ENCODE assay signal across 8 cellular contexts in genomic region chr6:12051861-12052368, GRCh38.
DNase-seq lines count a peak whose midpoint lies in the region; ATAC-seq and TF ChIP-seq lines count a peak whose summit lies in the region.

No MANE protein-coding gene starts in this region.

- H3K9me3 Mint-ChIP-seq in stimulated activated effector memory CD8-positive, alpha-beta T cell treated with anti-CD3 and anti-CD28 coated beads, Interleukin-12 subunit alpha, Interleukin-12 subunit beta, amount 100 ng/mL, for 72 hours: no peaks in the 10 kb centered on the region

- peak; percentile 67 for DNase-seq in GM13977 (ENCODE audit: low spot score)
- peak; percentile 51 for DNase-seq in NOMO-1 treated with dmso at 0.1 percent for 144 hours (lab: John Stamatoyannopoulos, UW; ENCODE audit: unreplicated experiment)
- DNase-seq in central memory CD4-positive, alpha-beta T cell: peak; percentile 75
- peak in 1 of 2 donors; percentile 74 for DNase-seq in stimulated activated effector memory CD8-positive, alpha-beta T cell treated with anti-CD3 and anti-CD28 coated beads, Interleukin-12 subunit alpha, Interleukin-12 subunit beta, amount 100 ng/mL, for 72 hours (ENCODE audit: low spot score in 2 of 2)
- no peak for DNase-seq in ACHN
- DNase-seq in NCI-H1092 treated with DMSO at 0.1 percent for 48 hours (lab: John Stamatoyannopoulos, UW): no peak
- no peak for DNase-seq in AG08395 (ENCODE audit: low spot score)

- peaks cover 20% of the 10 kb centered on the region for H3K36me3 Mint-ChIP-seq in stimulated activated effector memory CD8-positive, alpha-beta T cell treated with anti-CD3 and anti-CD28 coated beads, Interleukin-12 subunit alpha, Interleukin-12 subunit beta, amount 100 ng/mL, for 72 hours

- peak; percentile 33 for TF ChIP-seq CTCF in GM13977 (IDR thresholded peaks at IDR 0.05; ENCODE audit: extremely low read depth, insufficient read depth, missing control alignments)

- peak; percentile 87 for ATAC-seq in HG02610 (IDR thresholded peaks at IDR 0.05; ENCODE audit: unreplicated experiment)
- ATAC-seq in stimulated activated effector memory CD8-positive, alpha-beta T cell treated with anti-CD3 and anti-CD28 coated beads, Interleukin-12 subunit alpha, Interleukin-12 subunit beta, amount 100 ng/mL, for 72 hours: peak; percentile 100

- peak overlapping the region; percentile 81 for H3K27ac Mint-ChIP-seq in stimulated activated effector memory CD8-positive, alpha-beta T cell treated with anti-CD3 and anti-CD28 coated beads, Interleukin-12 subunit alpha, Interleukin-12 subunit beta, amount 100 ng/mL, for 72 hours

- H3K4me3 Mint-ChIP-seq in stimulated activated effector memory CD8-positive, alpha-beta T cell treated with anti-CD3 and anti-CD28 coated beads, Interleukin-12 subunit alpha, Interleukin-12 subunit beta, amount 100 ng/mL, for 72 hours: peak overlapping the region; percentile 46

- in situ Hi-C loops in GM13977 (cut with MboI; ENCODE audit: low pct_unique_long_range_greater_than_20kb, low sequenced_read_pairs, unreplicated experiment) (no loop called here), ACHN (cut with HindIII; ENCODE audit: low pct_ligation_motif_present, low pct_unique_long_range_greater_than_20kb, low sequenced_read_pairs) (no loop called here)

- peaks cover 52% of the 10 kb centered on the region for H3K4me1 Mint-ChIP-seq in stimulated activated effector memory CD8-positive, alpha-beta T cell treated with anti-CD3 and anti-CD28 coated beads, Interleukin-12 subunit alpha, Interleukin-12 subunit beta, amount 100 ng/mL, for 72 hours

Comparison
In these comparisons a context has a peak if more than half of its experiments do, and no peak if none do; other contexts are left out.
1. DNase-seq: peak in GM13977 (single experiment), NOMO-1 treated with dmso at 0.1 percent for 144 hours (single experiment) and central memory CD4-positive, alpha-beta T cell (single experiment); none in ACHN (single experiment), NCI-H1092 treated with DMSO at 0.1 percent for 48 hours (single experiment) and AG08395 (single experiment).